In genomic region chr17:60601443-60602384, GRCh38 we compare ENCODE assay signal across 3 cellular contexts.
A peak's percentile ranks its signal among the peaks of the same experiment; 100 is the strongest.
TF ChIP-seq lines count a peak whose summit lies in the region.

No MANE protein-coding gene starts in this region.

TF ChIP-seq in GM12891, 5 proteins besides CTCF, POLR2A, EP300 and RAD21:
- no peak for TF ChIP-seq POLR2AphosphoS5 (IDR thresholded peaks at IDR 0.05; ENCODE audit: low read depth, low read length)
- TF ChIP-seq TAF1 (IDR thresholded peaks at IDR 0.05; ENCODE audit: low read depth, low read length): no peak
- TF ChIP-seq SPI1 (IDR thresholded peaks at IDR 0.05; ENCODE audit: low read depth, low read length): no peak
- no peak for TF ChIP-seq PAX5 (IDR thresholded peaks at IDR 0.05; ENCODE audit: insufficient read depth, low read length, severe bottlenecking)
- no peak for TF ChIP-seq POU2F2 (IDR thresholded peaks at IDR 0.05; ENCODE audit: low read depth, low read length)

TF ChIP-seq in WTC11, 78 proteins besides CTCF, POLR2A, EP300 and RAD21:
- TF ChIP-seq PRDM15 (CRISPR knock-in tag; IDR thresholded peaks at IDR 0.05) (no peak), OVOL2 (CRISPR knock-in tag; IDR thresholded peaks at IDR 0.05; ENCODE audit: borderline replicate concordance) (no peak), NFYB (CRISPR knock-in tag; conservative IDR thresholded peaks at IDR 0.05; ENCODE audit: low read depth) (peak; percentile 34; the same call in 1 of the 2 replicates)

TF ChIP-seq in H1, 55 proteins besides CTCF, POLR2A, EP300 and RAD21 (continued from another document):
- peak; percentile 80 for TF ChIP-seq SP1 (IDR thresholded peaks at IDR 0.05; ENCODE audit: low read depth, low read length)
- TF ChIP-seq ASH2L (IDR thresholded peaks at IDR 0.05; ENCODE audit: low read length): no peak
- TF ChIP-seq CHD7 (IDR thresholded peaks at IDR 0.05; ENCODE audit: insufficient replicate concordance, low read length): peak; percentile 16
- peak; percentile 40 for TF ChIP-seq SP2 (IDR thresholded peaks at IDR 0.05; ENCODE audit: low read length)
- TF ChIP-seq NANOG (IDR thresholded peaks at IDR 0.05; ENCODE audit: insufficient read depth, low read depth, low read length, poor library complexity, severe bottlenecking): no peak
